1 cellular context compared by ENCODE assay signal in the genomic region with DNA sequence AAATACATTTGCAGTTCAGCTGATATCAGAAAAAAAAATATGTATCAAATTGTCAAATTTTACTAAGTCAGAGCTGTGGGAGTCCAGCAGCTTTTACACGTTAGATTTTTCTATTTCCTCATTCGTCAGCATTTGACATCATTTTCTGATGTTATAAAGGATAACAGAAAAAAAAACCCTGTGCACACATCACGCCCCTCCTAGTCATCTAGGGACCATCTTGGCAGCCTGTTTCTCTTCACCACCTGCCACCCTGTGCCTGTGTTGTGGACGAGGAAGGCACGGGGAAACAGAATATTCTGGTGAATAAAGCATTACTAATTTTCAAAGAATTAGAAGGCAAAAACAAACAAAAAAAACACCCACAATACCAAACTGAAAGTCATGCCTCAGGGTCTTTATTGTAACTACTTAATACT.
TF ChIP-seq lines count a peak whose summit lies in the region.

No MANE protein-coding gene starts in this region.

TF ChIP-seq in K562, 482 proteins besides CTCF, POLR2A, EP300 and RAD21 (continued from another document):
- peak; percentile 14; the same call in 1 of the 2 replicates for TF ChIP-seq MAFG (tag; conservative IDR thresholded peaks at IDR 0.05)
- peak; percentile 45; the same call in 1 of the 2 replicates for TF ChIP-seq C11orf30 (IDR thresholded peaks at IDR 0.05; ENCODE audit: low read depth)
- TF ChIP-seq ATF1 (CRISPR knock-in tag; IDR thresholded peaks at IDR 0.05): no peak
- TF ChIP-seq ATF1 (tag; IDR thresholded peaks at IDR 0.05): peak; percentile 61
- TF ChIP-seq EP400 (IDR thresholded peaks at IDR 0.05): peak; percentile 10; the same call in 1 of the 2 replicates
- 0 out of 2 replicates have a peak, but pooled peaks have one; percentile 16 for TF ChIP-seq SMAD4 (CRISPR knock-in tag; conservative IDR thresholded peaks at IDR 0.05)
- TF ChIP-seq ZNF384 (IDR thresholded peaks at IDR 0.05; ENCODE audit: low read depth, low read length): peak; percentile 81
- 0 out of 2 replicates have a peak, but pooled peaks have one; percentile 30 for TF ChIP-seq JUND (IDR thresholded peaks at IDR 0.05; ENCODE audit: borderline replicate concordance, low read depth, low read length)
- TF ChIP-seq JUND (tag; IDR thresholded peaks at IDR 0.05; ENCODE audit: borderline replicate concordance, low read depth, low read length): 0 out of 3 replicates have a peak, but pooled peaks have one; percentile 10
- TF ChIP-seq TCF3 (CRISPR knock-in tag; IDR thresholded peaks at IDR 0.05): 0 out of 2 replicates have a peak, but pooled peaks have one; percentile 31
- no peak for TF ChIP-seq SNAPC5 (CRISPR knock-in tag; IDR thresholded peaks at IDR 0.05)
